1 cellular context compared by ENCODE assay signal in the genomic region with DNA sequence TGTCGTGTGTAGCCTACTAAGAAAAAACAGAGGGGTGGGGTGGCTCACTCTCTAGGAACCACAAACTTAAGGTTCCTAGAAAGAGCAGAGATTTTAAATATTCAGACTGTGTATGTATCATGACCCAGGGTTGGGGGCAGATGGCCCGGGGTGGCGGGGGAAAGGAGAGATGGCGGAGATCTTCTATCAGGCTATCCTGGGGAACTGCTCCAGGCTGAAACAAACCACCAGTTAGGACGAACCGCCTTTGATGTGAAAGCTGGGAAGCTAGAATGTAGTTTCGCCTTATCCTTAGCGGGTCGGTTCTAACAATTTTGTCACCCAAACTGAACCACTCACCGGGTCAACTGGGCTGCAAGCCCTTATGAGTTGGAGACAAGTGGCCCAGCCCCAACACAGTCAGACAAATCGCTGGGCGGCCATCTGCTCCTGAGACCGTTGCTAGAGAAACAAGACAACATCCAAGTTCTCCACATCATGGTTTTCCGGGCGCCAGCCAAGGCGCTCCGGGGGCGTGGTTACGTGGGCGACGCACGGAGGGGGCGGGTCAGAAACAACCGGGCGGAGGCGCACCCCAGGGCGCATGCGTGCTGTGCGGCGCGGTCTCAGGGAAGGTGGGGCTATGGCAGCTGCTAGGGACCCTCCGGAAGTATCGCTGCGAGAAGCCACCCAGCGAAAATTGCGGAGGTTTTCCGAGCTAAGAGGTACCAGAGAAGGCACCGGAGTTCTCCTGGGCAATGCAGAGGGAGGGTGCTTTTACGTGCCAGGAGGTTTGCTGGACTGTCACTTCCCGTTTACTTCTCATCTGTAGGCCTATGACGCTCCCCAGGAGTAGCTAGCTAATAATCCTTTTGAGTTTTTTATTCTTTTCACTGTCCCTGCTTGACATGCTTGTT.
TF ChIP-seq lines count a peak whose summit lies in the region.

Gene FPGT (plus strand): TSS at position 586 of the 896 bp plus-strand sequence. CDS start 37 bp downstream, at position 623.
Gene LRRIQ3 (minus strand): TSS at position 520 of the 896 bp plus-strand sequence. CDS start 14,492 bp downstream, outside the sequence.

TF ChIP-seq in HEK293, 187 proteins besides CTCF, POLR2A, EP300 and RAD21 (continued from another document and continues in another):
- TF ChIP-seq ZNF416 (tag by site-specific recombination; IDR thresholded peaks at IDR 0.05): no peak
- no peak for TF ChIP-seq ZNF785 (tag by site-specific recombination; IDR thresholded peaks at IDR 0.05)
- peak; percentile 83 for TF ChIP-seq SP2 (tag by site-specific recombination; IDR thresholded peaks at IDR 0.05)
- TF ChIP-seq ZNF280D (tag by site-specific recombination; IDR thresholded peaks at IDR 0.05): no peak
- TF ChIP-seq ZNF555 (tag by site-specific recombination; conservative IDR thresholded peaks at IDR 0.05): no peak
- TF ChIP-seq INSM2 (tag by site-specific recombination; IDR thresholded peaks at IDR 0.05): no peak
- no peak for TF ChIP-seq KLF1 (tag by site-specific recombination; IDR thresholded peaks at IDR 0.05)
- TF ChIP-seq ZNF266 (tag by site-specific recombination; IDR thresholded peaks at IDR 0.05; ENCODE audit: low read depth): no peak
- TF ChIP-seq, protein P1, sequence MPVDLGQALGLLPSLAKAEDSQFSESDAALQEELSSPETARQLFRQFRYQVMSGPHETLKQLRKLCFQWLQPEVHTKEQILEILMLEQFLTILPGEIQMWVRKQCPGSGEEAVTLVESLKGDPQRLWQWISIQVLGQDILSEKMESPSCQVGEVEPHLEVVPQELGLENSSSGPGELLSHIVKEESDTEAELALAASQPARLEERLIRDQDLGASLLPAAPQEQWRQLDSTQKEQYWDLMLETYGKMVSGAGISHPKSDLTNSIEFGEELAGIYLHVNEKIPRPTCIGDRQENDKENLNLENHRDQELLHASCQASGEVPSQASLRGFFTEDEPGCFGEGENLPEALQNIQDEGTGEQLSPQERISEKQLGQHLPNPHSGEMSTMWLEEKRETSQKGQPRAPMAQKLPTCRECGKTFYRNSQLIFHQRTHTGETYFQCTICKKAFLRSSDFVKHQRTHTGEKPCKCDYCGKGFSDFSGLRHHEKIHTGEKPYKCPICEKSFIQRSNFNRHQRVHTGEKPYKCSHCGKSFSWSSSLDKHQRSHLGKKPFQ (tag by site-specific recombination; IDR thresholded peaks at IDR 0.05): no peak
- no peak for TF ChIP-seq KLF10 (tag by site-specific recombination; IDR thresholded peaks at IDR 0.05)
- TF ChIP-seq HIC1 (tag by site-specific recombination; IDR thresholded peaks at IDR 0.05): no peak
- TF ChIP-seq ZFP41 (tag by site-specific recombination; IDR thresholded peaks at IDR 0.05; ENCODE audit: borderline replicate concordance): no peak
- no peak for TF ChIP-seq ZBTB21 (tag by site-specific recombination; IDR thresholded peaks at IDR 0.05)
- TF ChIP-seq ZNF221 (tag by site-specific recombination; IDR thresholded peaks at IDR 0.05; ENCODE audit: borderline replicate concordance): no peak
- TF ChIP-seq ZNF610 (tag by site-specific recombination; IDR thresholded peaks at IDR 0.05; ENCODE audit: borderline replicate concordance): peak; percentile 66; the same call in 1 of the 2 replicates
- TF ChIP-seq ZBTB26 (tag by site-specific recombination; optimal IDR thresholded peaks at IDR 0.05): no peak
- TF ChIP-seq ZNF629 (tag by site-specific recombination; IDR thresholded peaks at IDR 0.05): no peak; the same call in 1 of the 2 replicates
- TF ChIP-seq GFI1B (tag by site-specific recombination; IDR thresholded peaks at IDR 0.05): no peak
- peak; percentile 50; the same call in 1 of the 2 replicates for TF ChIP-seq ZNF600 (tag by site-specific recombination; IDR thresholded peaks at IDR 0.05)
- no peak for TF ChIP-seq SETDB1 (IDR thresholded peaks at IDR 0.05; ENCODE audit: insufficient read length, low read length)
- TF ChIP-seq SP3 (tag by site-specific recombination; IDR thresholded peaks at IDR 0.05): peak; percentile 73
- TF ChIP-seq HOXD13 (CRISPR knock-in tag; IDR thresholded peaks at IDR 0.05; ENCODE audit: borderline replicate concordance): no peak
- TF ChIP-seq ZNF660 (tag by site-specific recombination; IDR thresholded peaks at IDR 0.05): 0 out of 2 replicates have a peak, but pooled peaks have one; percentile 56
- no peak for TF ChIP-seq KLF16 (tag by site-specific recombination; IDR thresholded peaks at IDR 0.05)
- TF ChIP-seq ZNF354C (tag by site-specific recombination; IDR thresholded peaks at IDR 0.05; ENCODE audit: borderline replicate concordance, low read depth): no peak
- no peak for TF ChIP-seq GLIS1 (tag by site-specific recombination; IDR thresholded peaks at IDR 0.05)
- peak; percentile 89 for TF ChIP-seq EGR2 (tag by site-specific recombination; IDR thresholded peaks at IDR 0.05; ENCODE audit: low read depth)
- no peak for TF ChIP-seq ZNF792 (tag by site-specific recombination; IDR thresholded peaks at IDR 0.05)
- TF ChIP-seq, protein P2, sequence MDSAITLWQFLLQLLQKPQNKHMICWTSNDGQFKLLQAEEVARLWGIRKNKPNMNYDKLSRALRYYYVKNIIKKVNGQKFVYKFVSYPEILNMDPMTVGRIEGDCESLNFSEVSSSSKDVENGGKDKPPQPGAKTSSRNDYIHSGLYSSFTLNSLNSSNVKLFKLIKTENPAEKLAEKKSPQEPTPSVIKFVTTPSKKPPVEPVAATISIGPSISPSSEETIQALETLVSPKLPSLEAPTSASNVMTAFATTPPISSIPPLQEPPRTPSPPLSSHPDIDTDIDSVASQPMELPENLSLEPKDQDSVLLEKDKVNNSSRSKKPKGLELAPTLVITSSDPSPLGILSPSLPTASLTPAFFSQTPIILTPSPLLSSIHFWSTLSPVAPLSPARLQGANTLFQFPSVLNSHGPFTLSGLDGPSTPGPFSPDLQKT (IDR thresholded peaks at IDR 0.05; ENCODE audit: borderline replicate concordance, low read depth, low read length): no peak
- no peak for TF ChIP-seq SALL2 (tag by site-specific recombination; IDR thresholded peaks at IDR 0.05; ENCODE audit: borderline replicate concordance)
- no peak for TF ChIP-seq ZNF548 (tag by site-specific recombination; IDR thresholded peaks at IDR 0.05)
- TF ChIP-seq, protein P3, sequence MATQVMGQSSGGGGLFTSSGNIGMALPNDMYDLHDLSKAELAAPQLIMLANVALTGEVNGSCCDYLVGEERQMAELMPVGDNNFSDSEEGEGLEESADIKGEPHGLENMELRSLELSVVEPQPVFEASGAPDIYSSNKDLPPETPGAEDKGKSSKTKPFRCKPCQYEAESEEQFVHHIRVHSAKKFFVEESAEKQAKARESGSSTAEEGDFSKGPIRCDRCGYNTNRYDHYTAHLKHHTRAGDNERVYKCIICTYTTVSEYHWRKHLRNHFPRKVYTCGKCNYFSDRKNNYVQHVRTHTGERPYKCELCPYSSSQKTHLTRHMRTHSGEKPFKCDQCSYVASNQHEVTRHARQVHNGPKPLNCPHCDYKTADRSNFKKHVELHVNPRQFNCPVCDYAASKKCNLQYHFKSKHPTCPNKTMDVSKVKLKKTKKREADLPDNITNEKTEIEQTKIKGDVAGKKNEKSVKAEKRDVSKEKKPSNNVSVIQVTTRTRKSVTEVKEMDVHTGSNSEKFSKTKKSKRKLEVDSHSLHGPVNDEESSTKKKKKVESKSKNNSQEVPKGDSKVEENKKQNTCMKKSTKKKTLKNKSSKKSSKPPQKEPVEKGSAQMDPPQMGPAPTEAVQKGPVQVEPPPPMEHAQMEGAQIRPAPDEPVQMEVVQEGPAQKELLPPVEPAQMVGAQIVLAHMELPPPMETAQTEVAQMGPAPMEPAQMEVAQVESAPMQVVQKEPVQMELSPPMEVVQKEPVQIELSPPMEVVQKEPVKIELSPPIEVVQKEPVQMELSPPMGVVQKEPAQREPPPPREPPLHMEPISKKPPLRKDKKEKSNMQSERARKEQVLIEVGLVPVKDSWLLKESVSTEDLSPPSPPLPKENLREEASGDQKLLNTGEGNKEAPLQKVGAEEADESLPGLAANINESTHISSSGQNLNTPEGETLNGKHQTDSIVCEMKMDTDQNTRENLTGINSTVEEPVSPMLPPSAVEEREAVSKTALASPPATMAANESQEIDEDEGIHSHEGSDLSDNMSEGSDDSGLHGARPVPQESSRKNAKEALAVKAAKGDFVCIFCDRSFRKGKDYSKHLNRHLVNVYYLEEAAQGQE (tag by site-specific recombination; IDR thresholded peaks at IDR 0.05): peak; percentile 27; the same call in 1 of the 2 replicates
- peak; percentile 57 for TF ChIP-seq SCRT2 (tag by site-specific recombination; IDR thresholded peaks at IDR 0.05)
- no peak for TF ChIP-seq ZNF169 (tag by site-specific recombination; IDR thresholded peaks at IDR 0.05)
- TF ChIP-seq ZNF311 (tag by site-specific recombination; IDR thresholded peaks at IDR 0.05; ENCODE audit: borderline replicate concordance): no peak
- TF ChIP-seq ZNF24 (tag by site-specific recombination; IDR thresholded peaks at IDR 0.05): no peak
- TF ChIP-seq ZNF529 (tag by site-specific recombination; IDR thresholded peaks at IDR 0.05; ENCODE audit: insufficient replicate concordance): no peak
- no peak for TF ChIP-seq ZNF639 (tag by site-specific recombination; IDR thresholded peaks at IDR 0.05)
- TF ChIP-seq, protein P4, sequence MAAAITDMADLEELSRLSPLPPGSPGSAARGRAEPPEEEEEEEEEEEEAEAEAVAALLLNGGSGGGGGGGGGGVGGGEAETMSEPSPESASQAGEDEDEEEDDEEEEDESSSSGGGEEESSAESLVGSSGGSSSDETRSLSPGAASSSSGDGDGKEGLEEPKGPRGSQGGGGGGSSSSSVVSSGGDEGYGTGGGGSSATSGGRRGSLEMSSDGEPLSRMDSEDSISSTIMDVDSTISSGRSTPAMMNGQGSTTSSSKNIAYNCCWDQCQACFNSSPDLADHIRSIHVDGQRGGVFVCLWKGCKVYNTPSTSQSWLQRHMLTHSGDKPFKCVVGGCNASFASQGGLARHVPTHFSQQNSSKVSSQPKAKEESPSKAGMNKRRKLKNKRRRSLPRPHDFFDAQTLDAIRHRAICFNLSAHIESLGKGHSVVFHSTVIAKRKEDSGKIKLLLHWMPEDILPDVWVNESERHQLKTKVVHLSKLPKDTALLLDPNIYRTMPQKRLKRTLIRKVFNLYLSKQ (tag by site-specific recombination; IDR thresholded peaks at IDR 0.05; ENCODE audit: borderline replicate concordance): no peak
